1 cellular context compared by ENCODE assay signal in genomic region chr6:110331383-110331782, GRCh38.
TF ChIP-seq lines count a peak whose summit lies in the region.

No MANE protein-coding gene starts in this region.

TF ChIP-seq in GM23338, 12 proteins besides CTCF, POLR2A, EP300 and RAD21 (continued from another document):
- TF ChIP-seq REST (IDR thresholded peaks at IDR 0.05; ENCODE audit: unreplicated experiment): no peak
- no peak for TF ChIP-seq STAT1 (IDR thresholded peaks at IDR 0.05; ENCODE audit: unreplicated experiment)
- TF ChIP-seq ZNF114 (CRISPR knock-in tag; IDR thresholded peaks at IDR 0.05): no peak
- TF ChIP-seq ZNF331 (CRISPR knock-in tag; IDR thresholded peaks at IDR 0.05; ENCODE audit: low read depth): no peak
- TF ChIP-seq JUNB (IDR thresholded peaks at IDR 0.05; ENCODE audit: unreplicated experiment): no peak
- no peak for TF ChIP-seq EZH2phosphoT487 (IDR thresholded peaks at IDR 0.05; ENCODE audit: unreplicated experiment)
